19 cellular contexts compared by ENCODE assay signal in the genomic region with DNA sequence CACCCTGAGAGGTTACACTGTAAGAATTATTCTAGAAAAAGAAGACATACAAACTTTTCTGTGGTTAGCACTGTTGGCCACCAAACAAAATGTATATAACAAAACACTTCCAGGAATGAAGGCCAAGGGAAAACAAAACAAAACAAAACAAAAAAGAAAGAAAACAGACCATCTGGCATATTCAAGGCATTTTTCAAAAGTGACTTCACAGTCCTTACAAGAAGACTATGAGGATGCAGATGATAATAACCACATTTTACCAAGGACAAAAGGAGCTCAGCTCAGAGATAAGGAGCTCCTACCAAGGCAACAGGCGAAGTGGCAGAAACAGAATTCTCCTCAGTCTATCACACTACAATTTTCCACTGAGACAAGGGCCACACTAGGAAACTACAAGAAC. TPM values are rescaled to one million over a fixed set of nuclear protein-coding genes. Genes with fewer than 3 reads are reported as not detected.
DNase-seq lines count a peak whose midpoint lies in the region; ATAC-seq and TF ChIP-seq lines count a peak whose summit lies in the region.
"Had no signal": no experiment of that assay in that cellular context is flagged by ENCODE, and none has a peak within 500 bp of the region (broad histone marks: within the 10 kb centered on the region; RNA-seq: fewer than 3 reads in every experiment).

No MANE protein-coding gene starts in this region.

- DNase-seq in CD14-positive monocyte (ENCODE audit: low spot score) = no peak
- peak; percentile 21 for DNase-seq in GM23248
- DNase-seq in astrocyte of the hippocampus (ENCODE audit: low read depth, low spot score) = peak; percentile 42
- DNase-seq in SJCRH30 = no peak
- DNase-seq in NCI-H1092 treated with DMSO at 0.1 percent for 48 hours (lab: John Stamatoyannopoulos, UW) = no peak
- no peak for DNase-seq in coronary artery (ENCODE audit: low spot score)
- DNase-seq: activated CD8-positive, alpha-beta memory T cell treated with anti-CD3 and anti-CD28 coated beads, Interleukin-2, amount 50 U/mL, for 4 hours; activated naive CD4-positive, alpha-beta T cell treated with anti-CD3 and anti-CD28 coated beads, Interleukin-2, amount 50 U/mL, for 16 hours; central memory CD4-positive, alpha-beta T cell; DMS53; glutamatergic neuron; NCI-H187 treated with DMSO at 0.1 percent for 48 hours; NCI-H446 treated with DMSO at 0.1 percent for 48 hours; stimulated activated CD4-positive, alpha-beta T cell treated with anti-CD3 and anti-CD28 coated beads, Interleukin-2, amount 100 ng/mL, for 24 hours; thyroid gland had no signal

- H3K36me3 Mint-ChIP-seq in CD14-positive monocyte = peaks cover 42 to 69% of the 10 kb centered on the region in 2 donors

- H3K27me3 Mint-ChIP-seq in CD14-positive monocyte (ENCODE audit: low read depth in 3 of 3) = no peaks in the 10 kb centered on the region

- H3K4me3 ChIP-seq in GM23248 (no peak overlapping the region), iPS-20b (ENCODE audit: low read length) (no peak overlapping the region), SJCRH30 (no peak overlapping the region), coronary artery (no peak overlapping the region)
- H3K4me3 ChIP-seq: neural progenitor cell, right atrium auricular region, thyroid gland had no signal

- H4K20me1 ChIP-seq in GM23248 (ENCODE audit: insufficient read depth) = no peaks in the 10 kb centered on the region

- no peaks in the 10 kb centered on the region for H3K36me3 ChIP-seq in GM23248 (ENCODE audit: low read depth)
- peaks cover 68% of the 10 kb centered on the region for H3K36me3 ChIP-seq in iPS-20b (ENCODE audit: insufficient read depth, low read depth, low read length)
- no peaks in the 10 kb centered on the region for H3K36me3 ChIP-seq in SJCRH30
- H3K36me3 ChIP-seq: neural progenitor cell, right atrium auricular region, thyroid gland had no signal

- no peak overlapping the region for H2AFZ ChIP-seq in GM23248
- H2AFZ ChIP-seq: neural progenitor cell had no signal

- H3K79me2 ChIP-seq in GM23248 (ENCODE audit: insufficient read depth) = no peaks in the 10 kb centered on the region

- no peaks in the 10 kb centered on the region for H3K9me3 Mint-ChIP-seq in CD14-positive monocyte

- H3K4me2 ChIP-seq in GM23248 (ENCODE audit: unreplicated experiment) = no peak overlapping the region
- H3K4me2 ChIP-seq: neural progenitor cell had no signal

- no peak for ATAC-seq in HG02571 (IDR thresholded peaks at IDR 0.05; ENCODE audit: unreplicated experiment)

- peaks cover 12% of the 10 kb centered on the region for H3K4me1 ChIP-seq in GM23248 (ENCODE audit: insufficient read depth)
- H3K4me1 ChIP-seq in iPS-20b (ENCODE audit: insufficient read depth, low read length) = peaks cover 42% of the 10 kb centered on the region
- no peaks in the 10 kb centered on the region for H3K4me1 ChIP-seq in SJCRH30
- H3K4me1 ChIP-seq: right atrium auricular region had no signal

- H3K9ac ChIP-seq in GM23248 (no peak overlapping the region), iPS-20b (ENCODE audit: low read depth, low read length) (peak overlapping the region; percentile 13; the same call in 1 of the 2 replicates)
- H3K9ac ChIP-seq: neural progenitor cell had no signal

- no peak for TF ChIP-seq CTCF in CD14-positive monocyte (IDR thresholded peaks at IDR 0.05)
- TF ChIP-seq CTCF in coronary artery (IDR thresholded peaks at IDR 0.05) = no peak

- no peak overlapping the region for H3K27ac ChIP-seq in GM23248
- peak overlapping the region; percentile 54 for H3K27ac ChIP-seq in iPS-20b (ENCODE audit: low read length)
- no peak overlapping the region for H3K27ac ChIP-seq in SJCRH30
- no peak overlapping the region for H3K27ac ChIP-seq in coronary artery
- H3K27ac ChIP-seq: neural progenitor cell, right atrium auricular region, thyroid gland had no signal

- WGBS in GM23248 (ENCODE audit: low coverage in 1 of 2, low lambda C conversion rate in 2 of 2, missing lambda C conversion rate in 2 of 2), 2 experiments = 0% methylated on average over 1 of the region's 1 CpG

- peak overlapping the region in 5 of 7 donors; percentile 1 to 70 (median 51) for H3K27ac Mint-ChIP-seq in CD14-positive monocyte
- H3K27ac Mint-ChIP-seq: neural progenitor cell had no signal

- H3K9me3 ChIP-seq in GM23248 (ENCODE audit: low read depth) = no peaks in the 10 kb centered on the region
- H3K9me3 ChIP-seq in iPS-20b (ENCODE audit: insufficient read depth, low read depth, low read length) = no peaks in the 10 kb centered on the region
- H3K9me3 ChIP-seq in SJCRH30 (replicated peaks) = no peaks in the 10 kb centered on the region
- H3K9me3 ChIP-seq: right atrium auricular region, thyroid gland had no signal

- intact Hi-C loops in CD14-positive monocyte (cut with micrococcal nuclease) = no loop called here

- in situ Hi-C loops in GM23248 (cut with MboI) = no loop called here

- peaks cover 1% of the 10 kb centered on the region for H3K4me1 Mint-ChIP-seq in CD14-positive monocyte

- H3K4me3 Mint-ChIP-seq in CD14-positive monocyte = no peak overlapping the region
- H3K4me3 Mint-ChIP-seq: neural progenitor cell had no signal

- 0 out of 2 replicates have a peak, but pooled peaks cover 14% of the 10 kb centered on the region for H3F3A ChIP-seq in GM23248 (ENCODE audit: insufficient read depth)

- H3K9me2 ChIP-seq in GM23248 (ENCODE audit: insufficient read depth) = no peaks in the 10 kb centered on the region

- H3K27me3 ChIP-seq in GM23248 (replicated peaks; ENCODE audit: insufficient read depth) (no peaks in the 10 kb centered on the region), iPS-20b (ENCODE audit: insufficient read depth, low read length) (no peaks in the 10 kb centered on the region), SJCRH30 (no peaks in the 10 kb centered on the region)
- H3K27me3 ChIP-seq: neural progenitor cell, right atrium auricular region, thyroid gland had no signal

RNA-seq across cellular contexts. Expression of a gene that starts 24.9 kb away (rescaled TPM):
- 100 to 1,000 TPM; 284 to 415 TPM for polyA plus RNA-seq in CD14-positive monocyte
- total RNA-seq in GM23248 (2014; rRNA removed; shearing (Covaris generic)) = 43.6 and 47.6 TPM in 2 replicates
- polyA plus RNA-seq in GM23248 (2016; fragmentation: Nextera tagmentation; extraction: Ambion mirVana) = 45.4 and 46.0 TPM in 2 replicates
- total RNA-seq in SJCRH30 (2014; rRNA removed; shearing (Covaris generic)) = 34.6 and 37.8 TPM in 2 replicates

Comparison
In these comparisons a context has a peak if more than half of its experiments do, and no peak if none do; other contexts are left out.
1. DNase-seq: peak in GM23248 (single experiment) and astrocyte of the hippocampus (single experiment); none in CD14-positive monocyte (single experiment), SJCRH30 (0 of 2), NCI-H1092 treated with DMSO at 0.1 percent for 48 hours (single experiment) and coronary artery (single experiment).